14 cellular contexts compared by ENCODE assay signal in the genomic region with DNA sequence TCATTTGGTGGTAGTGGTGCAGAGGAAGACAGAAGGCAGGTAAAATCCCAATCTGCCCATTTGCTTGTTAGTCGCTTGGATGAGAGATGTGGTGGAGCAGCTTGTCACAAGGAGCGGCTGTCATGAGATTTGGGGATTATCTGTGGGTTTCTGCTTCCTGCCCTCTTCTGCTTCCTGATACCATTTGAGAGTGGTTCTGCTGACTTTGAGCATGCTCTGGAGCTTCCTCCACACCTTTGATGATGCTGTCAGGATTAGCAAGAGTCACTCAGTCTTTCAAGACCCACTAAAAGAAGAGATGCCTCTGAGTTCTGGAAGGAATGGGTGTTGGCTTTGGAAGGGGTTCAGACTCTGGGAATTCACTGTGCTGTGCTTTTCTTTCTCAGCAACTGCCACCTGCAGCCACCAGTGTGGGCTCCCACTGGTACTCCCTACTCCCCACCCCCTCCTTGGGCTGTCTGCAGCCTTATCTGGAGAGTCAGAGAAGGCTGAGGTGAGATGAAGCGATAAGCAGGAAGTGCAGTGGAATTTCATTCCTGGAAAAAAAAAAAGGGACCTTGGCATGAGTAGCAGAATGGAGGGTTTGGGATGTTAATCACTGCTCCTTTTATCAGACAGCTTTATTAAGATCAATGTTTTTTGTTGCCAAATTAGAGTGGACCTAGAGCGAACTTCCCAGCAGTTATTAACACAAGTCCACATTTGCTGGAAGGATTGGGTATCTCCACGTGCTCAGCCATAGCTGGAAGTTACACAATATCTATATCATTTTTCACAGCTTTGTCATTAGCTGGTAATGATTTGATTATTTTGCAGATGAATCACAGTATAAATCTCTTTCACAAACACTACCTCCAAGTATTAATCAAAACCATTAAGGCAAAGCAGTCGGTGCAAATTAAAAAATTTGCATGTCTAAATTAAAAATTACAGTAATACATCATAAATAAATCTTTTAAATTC.
DNase-seq lines count a peak whose midpoint lies in the region; ATAC-seq and TF ChIP-seq lines count a peak whose summit lies in the region.
"Had no signal": no experiment of that assay in that cellular context is flagged by ENCODE, and none has a peak within 500 bp of the region (broad histone marks: within the 10 kb centered on the region; RNA-seq: fewer than 3 reads in every experiment).

No MANE protein-coding gene starts in this region.

- H3K27me3 Mint-ChIP-seq in activated CD4-positive, alpha-beta T cell treated with anti-CD3 and anti-CD28 coated beads, Interleukin-2, amount 10 ng/mL, durations not matched to agents 7 days and 5 days, result no peaks in the 10 kb centered on the region
- H3K27me3 Mint-ChIP-seq: naive B cell had no signal

- H3K4me1 Mint-ChIP-seq in activated CD4-positive, alpha-beta T cell treated with anti-CD3 and anti-CD28 coated beads, Interleukin-2, amount 10 ng/mL, durations not matched to agents 7 days and 5 days, result peaks cover 60% of the 10 kb centered on the region

- H3K27ac Mint-ChIP-seq in activated CD4-positive, alpha-beta T cell treated with anti-CD3 and anti-CD28 coated beads, Interleukin-2, amount 10 ng/mL, durations not matched to agents 7 days and 5 days, result peak overlapping the region; percentile 66

- peaks cover 23% of the 10 kb centered on the region for H3K9me3 Mint-ChIP-seq in activated CD4-positive, alpha-beta T cell treated with anti-CD3 and anti-CD28 coated beads, Interleukin-2, amount 10 ng/mL, durations not matched to agents 7 days and 5 days

- ATAC-seq in body of pancreas (peak; percentile 88), HG03521 (IDR thresholded peaks at IDR 0.05; ENCODE audit: unreplicated experiment) (no peak), heart right ventricle (no peak)
- ATAC-seq: upper lobe of right lung had no signal

- H3K79me2 ChIP-seq in OCI-LY7 (ENCODE audit: insufficient read depth, low read depth, low read length), result no peaks in the 10 kb centered on the region

- H3K27ac ChIP-seq in OCI-LY7 (ENCODE audit: low read depth, low read length, poor library complexity, severe bottlenecking) (no peak overlapping the region), body of pancreas (peak overlapping the region in 2 of 4 donors; percentile 29 to 59), substantia nigra (ENCODE audit: low read depth, low read length, poor library complexity, severe bottlenecking) (no peak overlapping the region), heart right ventricle (no peak overlapping the region)
- H3K27ac ChIP-seq: coronary artery, KMS-11, RWPE1, upper lobe of right lung had no signal

- peaks cover 21% of the 10 kb centered on the region for H3K36me3 Mint-ChIP-seq in activated CD4-positive, alpha-beta T cell treated with anti-CD3 and anti-CD28 coated beads, Interleukin-2, amount 10 ng/mL, durations not matched to agents 7 days and 5 days (ENCODE audit: low read depth)
- H3K36me3 Mint-ChIP-seq: naive B cell had no signal

- no peak for TF ChIP-seq POLR2A in body of pancreas (IDR thresholded peaks at IDR 0.05)

- WGBS in body of pancreas, 2 donors, result 28 to 36% methylated on average over 6 of the region's 6 CpGs
- WGBS in heart right ventricle, 2 donors, result 53 to 56% methylated on average over 6 of the region's 6 CpGs

- POLR2A ChIA-PET in activated CD4-positive, alpha-beta T cell treated with anti-CD3 and anti-CD28 coated beads, Interleukin-2, amount 10 ng/mL, durations not matched to agents 7 days and 5 days (lab: Charles Lee), result no interaction called here
- POLR2A ChIA-PET in OCI-LY7 (lab: Charles Lee), result interaction anchor here (0.6 to 1.3 kb wide), 2 partner anchors 13 to 1038 kb away, joined by 3 to 6 read pairs; no protein-coding TSS in a partner anchor

- no peaks in the 10 kb centered on the region for H4K20me1 ChIP-seq in OCI-LY7 (ENCODE audit: insufficient read depth, low read length)

- peak overlapping the region; percentile 8 for H3K4me3 Mint-ChIP-seq in activated CD4-positive, alpha-beta T cell treated with anti-CD3 and anti-CD28 coated beads, Interleukin-2, amount 10 ng/mL, durations not matched to agents 7 days and 5 days
- H3K4me3 Mint-ChIP-seq: naive B cell had no signal

- no peaks in the 10 kb centered on the region for H3K9me3 ChIP-seq in OCI-LY7 (ENCODE audit: low read length)
- no peaks in the 10 kb centered on the region for H3K9me3 ChIP-seq in body of pancreas
- H3K9me3 ChIP-seq in heart right ventricle, result peaks cover 0 to 5% (median 0%) of the 10 kb centered on the region in 11 donors
- H3K9me3 ChIP-seq: upper lobe of right lung had no signal

- no peaks in the 10 kb centered on the region for H3K4me1 ChIP-seq in OCI-LY7 (ENCODE audit: insufficient read depth, low read length, poor library complexity, severe bottlenecking)
- H3K4me1 ChIP-seq in body of pancreas, result peaks cover 12% of the 10 kb centered on the region
- no peaks in the 10 kb centered on the region for H3K4me1 ChIP-seq in heart right ventricle
- H3K4me1 ChIP-seq: upper lobe of right lung had no signal

- no peaks in the 10 kb centered on the region for H3K36me3 ChIP-seq in OCI-LY7 (ENCODE audit: insufficient read depth, low read length)
- no peaks in the 10 kb centered on the region for H3K36me3 ChIP-seq in body of pancreas (replicated peaks in 1 of 2; ENCODE audit: insufficient read depth in 1 of 2, low read depth in 2 of 2)
- H3K36me3 ChIP-seq in heart right ventricle, result no peaks in the 10 kb centered on the region
- H3K36me3 ChIP-seq: upper lobe of right lung had no signal

- intact Hi-C loops in OCI-LY7 (cut with micrococcal nuclease; ENCODE audit: unreplicated experiment), result no loop called here
- intact Hi-C loops in body of pancreas (cut with DNase I), result no loop called here
- intact Hi-C loops in heart right ventricle (cut with DNase I), result no loop called here

- no peak for TF ChIP-seq CTCF in OCI-LY7 (conservative IDR thresholded peaks at IDR 0.05; ENCODE audit: low read length)
- no peak for TF ChIP-seq CTCF in body of pancreas (IDR thresholded peaks at IDR 0.05)
- TF ChIP-seq CTCF in retinal pigment epithelial cell (conservative IDR thresholded peaks at IDR 0.05; ENCODE audit: low read depth, low read length), result no peak
- TF ChIP-seq CTCF in heart right ventricle (IDR thresholded peaks at IDR 0.05), result no peak

- H3K4me2 ChIP-seq in OCI-LY7 (ENCODE audit: low read length), result no peak overlapping the region
- H3K4me2 ChIP-seq: KMS-11 had no signal

- peak; percentile 40 for DNase-seq in activated CD4-positive, alpha-beta T cell treated with anti-CD3 and anti-CD28 coated beads, Interleukin-2, amount 10 ng/mL, durations not matched to agents 7 days and 5 days
- DNase-seq in activated CD4-positive, alpha-beta T cell treated with anti-CD3 and anti-CD28 coated beads for 4 hours, result no peak
- no peak for DNase-seq in OCI-LY7 (ENCODE audit: low spot score)
- peak; percentile 12 to 42 (median 18) for DNase-seq in body of pancreas
- peak; percentile 28 for DNase-seq in retinal pigment epithelial cell (ENCODE audit: low read depth)
- DNase-seq in substantia nigra (lab: John Stamatoyannopoulos, UW), result no peak
- no peak for DNase-seq in heart right ventricle
- DNase-seq: naive B cell, NCI-H2171 treated with DMSO at 0.1 percent for 48 hours, upper lobe of right lung had no signal

- H2AFZ ChIP-seq in OCI-LY7 (ENCODE audit: low read length), result peak overlapping the region; percentile 22; the same call in 1 of the 2 replicates

- H3K27me3 ChIP-seq in body of pancreas, result no peaks in the 10 kb centered on the region
- peaks cover 0 to 4% (median 0%) of the 10 kb centered on the region in 7 donors for H3K27me3 ChIP-seq in heart right ventricle
- H3K27me3 ChIP-seq: upper lobe of right lung had no signal

- no TSS peak for BruUV-seq in OCI-LY7 (replicated peaks; lab: Mats Ljungman, UMichigan)

- CTCF ChIA-PET in activated CD4-positive, alpha-beta T cell treated with anti-CD3 and anti-CD28 coated beads, Interleukin-2, amount 10 ng/mL, durations not matched to agents 7 days and 5 days (lab: Charles Lee), result interaction anchor here (0.6 to 5.3 kb wide), 12 partner anchors 10 to 1476 kb away, joined by 3 to 36 read pairs (median 4); no protein-coding TSS in a partner anchor
- CTCF ChIA-PET in OCI-LY7 (lab: Charles Lee; ENCODE audit: unreplicated experiment), result no interaction called here

- no peaks in the 10 kb centered on the region for H3K9me2 ChIP-seq in OCI-LY7 (ENCODE audit: insufficient read depth, low read length)

- H3K4me3 ChIP-seq in OCI-LY7 (ENCODE audit: low read depth, low read length, poor library complexity, severe bottlenecking) (no peak overlapping the region), body of pancreas (no peak overlapping the region), retinal pigment epithelial cell (ENCODE audit: low read length) (no peak overlapping the region), heart right ventricle (no peak overlapping the region)
- H3K4me3 ChIP-seq: coronary artery, upper lobe of right lung had no signal

Comparison
In these comparisons a context has a peak if more than half of its experiments do, and no peak if none do; other contexts are left out.
1. DNase-seq: peak in activated CD4-positive, alpha-beta T cell treated with anti-CD3 and anti-CD28 coated beads, Interleukin-2, amount 10 ng/mL, durations not matched to agents 7 days and 5 days (single experiment), body of pancreas (4 of 4) and retinal pigment epithelial cell (single experiment); none in activated CD4-positive, alpha-beta T cell treated with anti-CD3 and anti-CD28 coated beads for 4 hours (0 of 2), OCI-LY7 (single experiment), substantia nigra (0 of 49) and heart right ventricle (0 of 2).